In the genomic region with DNA sequence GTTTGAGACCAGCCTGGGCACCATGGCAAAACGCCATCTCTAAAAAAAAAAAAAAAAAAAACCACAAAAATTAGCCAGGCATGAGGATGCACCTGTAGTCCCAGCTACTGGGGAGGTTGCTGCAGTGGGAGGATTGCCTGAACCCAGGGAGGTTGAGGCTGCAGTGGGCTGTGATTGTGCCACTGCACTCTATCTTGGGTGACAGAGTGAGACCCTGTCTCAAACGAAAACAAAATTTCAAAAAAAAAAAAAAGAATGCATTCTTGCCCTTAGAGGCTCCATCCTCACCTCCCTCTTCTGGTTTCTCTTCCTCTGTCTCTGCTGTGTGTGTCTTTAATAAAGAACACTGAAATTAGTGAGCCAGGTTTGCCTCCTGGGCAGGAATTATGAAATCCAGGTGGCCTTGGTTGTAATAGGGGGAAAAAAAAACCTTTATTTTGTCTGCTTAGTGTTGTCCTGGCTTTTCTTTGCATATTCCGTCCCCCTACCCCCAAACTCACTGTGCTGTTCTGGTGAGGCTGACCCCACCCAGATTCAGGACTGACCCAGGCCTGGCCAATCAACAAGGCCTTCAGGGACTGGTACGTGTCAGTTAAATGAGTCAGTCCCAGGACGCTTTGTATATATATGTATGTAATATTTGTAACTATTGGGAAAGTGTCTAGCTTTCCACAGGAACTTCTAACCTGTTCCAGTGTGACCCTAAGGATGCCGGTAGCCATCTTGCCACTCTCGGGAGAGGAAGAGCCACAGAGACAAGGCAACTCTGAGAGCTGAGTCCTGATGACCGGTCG, we compare ENCODE assay signal across 16 cellular contexts.
DNase-seq lines count a peak whose midpoint lies in the region; ATAC-seq, FAIRE-seq and TF ChIP-seq lines count a peak whose summit lies in the region.
"Had no signal": no experiment of that assay in that cellular context is flagged by ENCODE, and none has a peak within 500 bp of the region (broad histone marks: within the 10 kb centered on the region; RNA-seq: fewer than 3 reads in every experiment).

No MANE protein-coding gene starts in this region.

- H3K36me3 ChIP-seq in K562 (ENCODE audit: control insufficient read depth, insufficient read depth, low read length), result no peaks in the 10 kb centered on the region
- H3K36me3 ChIP-seq in CD8-positive, alpha-beta memory T cell (ENCODE audit: insufficient read depth, low read length), result no peaks in the 10 kb centered on the region

- 67% methylated on average over 7 of the region's 9 CpGs for WGBS in K562 (ENCODE audit: insufficient coverage, low coverage, missing lambda C conversion rate)

- H3K4me1 Mint-ChIP-seq in naive B cell, result peaks cover 43 to 50% (median 45%) of the 10 kb centered on the region in 3 donors
- H3K4me1 Mint-ChIP-seq in CD8-positive, alpha-beta memory T cell, result peaks cover 8 to 27% (median 22%) of the 10 kb centered on the region in 3 donors
- H3K4me1 Mint-ChIP-seq in activated T-helper 2 cell treated with anti-CD3 and anti-CD28 coated beads, Interferon-gamma antibody, Interleukin-2, Interleukin-4, amounts not matched to agents 10 μg/mL and 5 μg/mL and 100 μg/mL, durations not matched to agents 14 hours and 24 hours and 36 hours (ENCODE audit: low read depth), result peaks cover 14% of the 10 kb centered on the region

- no peaks in the 10 kb centered on the region for H3K27me3 Mint-ChIP-seq in naive B cell
- no peaks in the 10 kb centered on the region for H3K27me3 Mint-ChIP-seq in CD8-positive, alpha-beta memory T cell
- no peaks in the 10 kb centered on the region for H3K27me3 Mint-ChIP-seq in activated T-helper 2 cell treated with anti-CD3 and anti-CD28 coated beads, Interferon-gamma antibody, Interleukin-2, Interleukin-4, amounts not matched to agents 10 μg/mL and 5 μg/mL and 100 μg/mL, durations not matched to agents 14 hours and 24 hours and 36 hours (ENCODE audit: low read depth)
- H3K27me3 Mint-ChIP-seq: CD4-positive, alpha-beta T cell; natural killer cell treated with Interleukin-12 subunit alpha and Interleukin-12 subunit beta and Interleukin-15 and Interleukin-18, amount 100 ng/mL, for 72 hours had no signal

- H3K9me1 ChIP-seq in K562 (ENCODE audit: control insufficient read depth, insufficient read depth, low read length), result no peaks in the 10 kb centered on the region

- H3K9ac ChIP-seq in K562 (ENCODE audit: insufficient read depth in 1 of 2, low read depth in 2 of 2, low read length in 2 of 2), result no peak overlapping the region

- peak overlapping the region; percentile 46 to 97 (median 84) for H3K27ac Mint-ChIP-seq in naive B cell
- H3K27ac Mint-ChIP-seq in CD8-positive, alpha-beta memory T cell, result peak overlapping the region in 1 of 8 donors; percentile 19
- H3K27ac Mint-ChIP-seq in activated T-helper 2 cell treated with anti-CD3 and anti-CD28 coated beads, Interferon-gamma antibody, Interleukin-2, Interleukin-4, amounts not matched to agents 10 μg/mL and 5 μg/mL and 100 μg/mL, durations not matched to agents 14 hours and 24 hours and 36 hours, result no peak overlapping the region
- H3K27ac Mint-ChIP-seq: CD4-positive, alpha-beta T cell had no signal

- no peak for TF ChIP-seq CTCF in K562 (IDR thresholded peaks at IDR 0.05 in 2 of 3, conservative IDR thresholded peaks at IDR 0.05 in 1 of 3; ENCODE audit: insufficient read depth in 2 of 3, low read depth in 1 of 3, low read length in 3 of 3)

- in situ Hi-C loops in K562 (cut with MboI), result no loop called here

- intact Hi-C loops in K562 (cut with micrococcal nuclease), result no loop called here
- intact Hi-C loops in activated T-helper 2 cell treated with anti-CD3 and anti-CD28 coated beads, Interferon-gamma antibody, Interleukin-2, Interleukin-4, amounts not matched to agents 10 μg/mL and 5 μg/mL and 100 μg/mL, durations not matched to agents 14 hours and 24 hours and 36 hours (cut with micrococcal nuclease), result no loop called here

- H2AFZ ChIP-seq in K562 (ENCODE audit: low read depth, low read length), result peak overlapping the region; percentile 45; the same call in 1 of the 2 replicates

- H3K79me2 ChIP-seq in K562 (ENCODE audit: control insufficient read depth, insufficient read depth, low read length), result no peaks in the 10 kb centered on the region

- no peak overlapping the region for H3K4me3 ChIP-seq in K562
- H3K4me3 ChIP-seq in CD8-positive, alpha-beta memory T cell (ENCODE audit: low read length), result no peak overlapping the region

- FAIRE-seq in GM12891 (lab: Jason Lieb, UNC) (no peak), K562 (lab: Jason Lieb, UNC) (no peak), GM12892 (lab: Jason Lieb, UNC) (no peak)

- ATAC-seq in K562, result no peak
- ATAC-seq in naive B cell (ENCODE audit: low read depth in 2 of 2), result peak; percentile 87 to 89
- ATAC-seq: left colon; natural killer cell treated with Interleukin-12 subunit alpha and Interleukin-12 subunit beta and Interleukin-15 and Interleukin-18, amount 100 ng/mL, for 72 hours had no signal

- no peaks in the 10 kb centered on the region for H3K9me3 ChIP-seq in K562 (replicated peaks; ENCODE audit: control insufficient read depth, insufficient read depth, low read depth, low read length)
- H3K9me3 ChIP-seq in CD8-positive, alpha-beta memory T cell (ENCODE audit: low read length), result no peaks in the 10 kb centered on the region

- TF ChIP-seq EP300 in K562 (IDR thresholded peaks at IDR 0.05; ENCODE audit: low read length), result no peak

- H3K4me3 Mint-ChIP-seq in naive B cell, result peak overlapping the region; percentile 34 to 76 (median 72)
- no peak overlapping the region for H3K4me3 Mint-ChIP-seq in CD8-positive, alpha-beta memory T cell
- no peak overlapping the region for H3K4me3 Mint-ChIP-seq in activated T-helper 2 cell treated with anti-CD3 and anti-CD28 coated beads, Interferon-gamma antibody, Interleukin-2, Interleukin-4, amounts not matched to agents 10 μg/mL and 5 μg/mL and 100 μg/mL, durations not matched to agents 14 hours and 24 hours and 36 hours (ENCODE audit: low read depth)
- H3K4me3 Mint-ChIP-seq: CD4-positive, alpha-beta T cell; natural killer cell treated with Interleukin-12 subunit alpha and Interleukin-12 subunit beta and Interleukin-15 and Interleukin-18, amount 100 ng/mL, for 72 hours had no signal

- no peaks in the 10 kb centered on the region for H4K20me1 ChIP-seq in K562 (replicated peaks; ENCODE audit: control insufficient read depth, insufficient read depth, low read length)

- H3K27ac ChIP-seq in K562 (ENCODE audit: extremely low read depth, low read depth, low read length), result no peak overlapping the region
- no peak overlapping the region for H3K27ac ChIP-seq in CD8-positive, alpha-beta memory T cell (ENCODE audit: low read depth, low read length)

- no peak for TF ChIP-seq RAD21 in K562 (CRISPR knock-in tag; conservative IDR thresholded peaks at IDR 0.05 in 1 of 2, IDR thresholded peaks at IDR 0.05 in 1 of 2)

- no TSS peak for BruUV-seq in K562 (replicated peaks; lab: Mats Ljungman, UMichigan)

- no peaks in the 10 kb centered on the region for H3K9me3 Mint-ChIP-seq in naive B cell
- H3K9me3 Mint-ChIP-seq in CD8-positive, alpha-beta memory T cell, result no peaks in the 10 kb centered on the region
- no peaks in the 10 kb centered on the region for H3K9me3 Mint-ChIP-seq in activated T-helper 2 cell treated with anti-CD3 and anti-CD28 coated beads, Interferon-gamma antibody, Interleukin-2, Interleukin-4, amounts not matched to agents 10 μg/mL and 5 μg/mL and 100 μg/mL, durations not matched to agents 14 hours and 24 hours and 36 hours
- H3K9me3 Mint-ChIP-seq: CD4-positive, alpha-beta T cell; natural killer cell treated with Interleukin-12 subunit alpha and Interleukin-12 subunit beta and Interleukin-15 and Interleukin-18, amount 100 ng/mL, for 72 hours had no signal

- CTCF ChIA-PET in K562 (lab: Yijun Ruan, JAX; ENCODE audit: low intra/inter-chr PET ratio), result no interaction called here
- CTCF ChIA-PET in CD8-positive, alpha-beta memory T cell (lab: Charles Lee), result interaction anchor here (0.7 to 1.0 kb wide), 2 partner anchors 54 to 143 kb away, joined by 3 read pairs; no protein-coding TSS in a partner anchor

- no peak for DNase-seq in GM12891 (ENCODE audit: insufficient read length, low spot score)
- peak; percentile 13 for DNase-seq in M059J (ENCODE audit: low read depth)
- no peak for DNase-seq in K562 (ENCODE audit: extremely low read depth in 1 of 4, low spot score in 3 of 4)
- DNase-seq in naive B cell, result peak; percentile 63
- no peak for DNase-seq in GM12892 (ENCODE audit: insufficient read length)
- DNase-seq in SHP77 treated with DMSO at 0.1 percent for 48 hours (lab: John Stamatoyannopoulos, UW), result no peak
- no peak for DNase-seq in CD8-positive, alpha-beta memory T cell
- DNase-seq in activated T-helper 2 cell treated with anti-CD3 and anti-CD28 coated beads, Interferon-gamma antibody, Interleukin-2, Interleukin-4, amounts not matched to agents 10 μg/mL and 5 μg/mL and 100 μg/mL, durations not matched to agents 14 hours and 24 hours and 36 hours (ENCODE audit: low spot score), result no peak
- DNase-seq: activated CD4-positive, CD25-positive, alpha-beta regulatory T cell; activated T-cell treated with anti-CD3 and anti-CD28 coated beads, Interleukin-2, amount 50 U/mL, for 1 hour; aorta; CD4-positive, alpha-beta T cell; left colon; NCI-H1105 treated with DMSO at 0.1 percent for 48 hours; NCI-H510A treated with DMSO at 0.1 percent for 48 hours had no signal

- peaks cover 16 to 17% of the 10 kb centered on the region in 2 experiments for H3K4me1 ChIP-seq in K562 (replicated peaks in 1 of 2; ENCODE audit: control insufficient read depth in 2 of 2, insufficient read depth in 2 of 2, low read length in 2 of 2)
- peaks cover 4% of the 10 kb centered on the region for H3K4me1 ChIP-seq in CD8-positive, alpha-beta memory T cell (ENCODE audit: insufficient read depth, low read length)

- no peak overlapping the region for H3K4me2 ChIP-seq in K562 (ENCODE audit: insufficient read depth, low read length)

- peaks cover 0 to 10% of the 10 kb centered on the region in 2 donors for H3K36me3 Mint-ChIP-seq in naive B cell
- peaks cover 5 to 11% (median 6%) of the 10 kb centered on the region in 3 donors for H3K36me3 Mint-ChIP-seq in CD8-positive, alpha-beta memory T cell
- H3K36me3 Mint-ChIP-seq in activated T-helper 2 cell treated with anti-CD3 and anti-CD28 coated beads, Interferon-gamma antibody, Interleukin-2, Interleukin-4, amounts not matched to agents 10 μg/mL and 5 μg/mL and 100 μg/mL, durations not matched to agents 14 hours and 24 hours and 36 hours (ENCODE audit: low read depth), result peaks cover 12% of the 10 kb centered on the region

- TF ChIP-seq POLR2A in GM12891 (IDR thresholded peaks at IDR 0.05; ENCODE audit: low read depth, low read length) (no peak), K562 (conservative IDR thresholded peaks at IDR 0.05) (no peak), GM12892 (IDR thresholded peaks at IDR 0.05; ENCODE audit: low read depth, low read length) (no peak)

- POLR2A ChIA-PET in K562 (lab: Yijun Ruan, JAX), result interaction anchor here (1.0 kb wide), 1 partner anchor 15 kb away, joined by 4 read pairs; no protein-coding TSS in a partner anchor
- POLR2A ChIA-PET in CD8-positive, alpha-beta memory T cell (lab: Charles Lee), result interaction anchor here (0.6 kb wide), 3 partner anchors 141 to 268 kb away, joined by 3 to 11 read pairs (median 3); no protein-coding TSS in a partner anchor

- H3K27me3 ChIP-seq in K562 (ENCODE audit: control insufficient read depth in 2 of 2, insufficient read depth in 2 of 2, low read length in 2 of 2), result no peaks in the 10 kb centered on the region
- H3K27me3 ChIP-seq in CD8-positive, alpha-beta memory T cell (ENCODE audit: insufficient read depth, low read length, poor library complexity, severe bottlenecking), result no peaks in the 10 kb centered on the region

Comparison
In these comparisons a context has a peak if more than half of its experiments do, and no peak if none do; other contexts are left out.
1. DNase-seq: peak in M059J (single experiment) and naive B cell (single experiment); none in GM12891 (single experiment), K562 (0 of 4), GM12892 (single experiment), SHP77 treated with DMSO at 0.1 percent for 48 hours (single experiment), CD8-positive, alpha-beta memory T cell (0 of 5) and activated T-helper 2 cell treated with anti-CD3 and anti-CD28 coated beads, Interferon-gamma antibody, Interleukin-2, Interleukin-4, amounts not matched to agents 10 μg/mL and 5 μg/mL and 100 μg/mL, durations not matched to agents 14 hours and 24 hours and 36 hours (single experiment).
2. H3K4me3 Mint-ChIP-seq: peak in naive B cell (8 of 8); none in CD8-positive, alpha-beta memory T cell (0 of 7) and activated T-helper 2 cell treated with anti-CD3 and anti-CD28 coated beads, Interferon-gamma antibody, Interleukin-2, Interleukin-4, amounts not matched to agents 10 μg/mL and 5 μg/mL and 100 μg/mL, durations not matched to agents 14 hours and 24 hours and 36 hours (single experiment).